Comparison of ENCODE assay signal across 21 cellular contexts in the genomic region with DNA sequence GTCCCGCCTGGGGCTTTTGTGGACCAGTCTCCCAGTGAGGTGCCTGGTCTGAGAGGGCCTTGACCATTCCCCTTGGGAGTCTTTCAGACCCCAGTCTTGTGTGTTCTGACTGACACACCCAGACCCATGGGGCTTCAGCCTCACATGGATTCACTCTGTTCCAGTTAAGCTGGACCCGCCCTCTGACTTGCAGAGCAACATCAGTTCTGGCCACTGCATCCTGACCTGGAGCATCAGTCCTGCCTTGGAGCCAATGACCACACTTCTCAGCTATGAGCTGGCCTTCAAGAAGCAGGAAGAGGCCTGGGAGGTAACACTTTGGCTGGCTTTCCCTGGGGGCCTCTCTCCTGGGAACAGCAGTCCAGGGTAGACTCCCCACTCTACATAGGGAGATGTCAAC. TPM values are rescaled to one million over a fixed set of nuclear protein-coding genes. Genes with fewer than 3 reads are reported as not detected.
DNase-seq lines count a peak whose midpoint lies in the region; ATAC-seq, FAIRE-seq and TF ChIP-seq lines count a peak whose summit lies in the region.
"Had no signal": no experiment of that assay in that cellular context is flagged by ENCODE, and none has a peak within 500 bp of the region (broad histone marks: within the 10 kb centered on the region; RNA-seq: fewer than 3 reads in every experiment).

No MANE protein-coding gene starts in this region.

- intact Hi-C loops in A673 (cut with micrococcal nuclease; ENCODE audit: unreplicated experiment) (no loop called here), psoas muscle (cut with DNase I) (no loop called here)

- no TSS peak for BruUV-seq in A673 (replicated peaks; lab: Mats Ljungman, UMichigan)

- 46 to 64% (median 64%) methylated on average over 2 of the region's 2 CpGs for WGBS in psoas muscle, 3 donors

- H3K4me3 ChIP-seq in Loucy (ENCODE audit: low read length, poor library complexity, severe bottlenecking), result peak overlapping the region; percentile 72
- H3K4me3 ChIP-seq in bronchial epithelial cell (ENCODE audit: low read depth, low read length), result no peak overlapping the region
- H3K4me3 ChIP-seq in A673 (ENCODE audit: low read depth, low read length, poor library complexity, severe bottlenecking), result no peak overlapping the region
- H3K4me3 ChIP-seq in psoas muscle, result no peak overlapping the region
- H3K4me3 ChIP-seq: SJCRH30 had no signal

- H3K9ac ChIP-seq in Loucy (ENCODE audit: low read depth, low read length, poor library complexity, severe bottlenecking), result peak overlapping the region; percentile 97

- CTCF ChIA-PET in A673 (lab: Charles Lee), result no interaction called here

- peak overlapping the region; percentile 95 for H3K4me2 ChIP-seq in Loucy (ENCODE audit: low read depth, low read length, poor library complexity, severe bottlenecking)

- no peaks in the 10 kb centered on the region for H3K9me2 ChIP-seq in Loucy (replicated peaks; ENCODE audit: low read depth, low read length)

- POLR2A ChIA-PET in A673 (lab: Charles Lee; ENCODE audit: low non-redundant PET), result no interaction called here

- no peak for ATAC-seq in psoas muscle

- H3K36me3 Mint-ChIP-seq in T-helper 2 cell treated with Interferon-gamma antibody and Interleukin-4, amounts not matched to agents 5 μg/mL and 100 μg/mL, for 36 hours (ENCODE audit: low read depth), result peaks cover 55% of the 10 kb centered on the region

- FAIRE-seq in bronchial epithelial cell (lab: Jason Lieb, UNC), result no peak

- TF ChIP-seq CTCF in Loucy (conservative IDR thresholded peaks at IDR 0.05; ENCODE audit: low read length), result no peak
- no peak for TF ChIP-seq CTCF in bronchial epithelial cell (IDR thresholded peaks at IDR 0.05; ENCODE audit: insufficient read depth, low read length, severe bottlenecking)
- TF ChIP-seq CTCF in A673 (conservative IDR thresholded peaks at IDR 0.05; ENCODE audit: low read depth, low read length), result no peak
- TF ChIP-seq CTCF in psoas muscle (IDR thresholded peaks at IDR 0.05), result no peak

- no peak overlapping the region for H2AFZ ChIP-seq in Loucy (ENCODE audit: low read length)

- peak overlapping the region; percentile 7 for H3K27ac Mint-ChIP-seq in T-helper 2 cell treated with Interferon-gamma antibody and Interleukin-4, amounts not matched to agents 5 μg/mL and 100 μg/mL, for 36 hours
- H3K27ac Mint-ChIP-seq: CD4-positive, alpha-beta T cell had no signal

- no peaks in the 10 kb centered on the region for H3K27me3 ChIP-seq in Loucy (ENCODE audit: insufficient read depth, low read length, poor library complexity, severe bottlenecking)
- H3K27me3 ChIP-seq in bronchial epithelial cell (ENCODE audit: control insufficient read depth, insufficient read depth, low read length), result no peaks in the 10 kb centered on the region
- H3K27me3 ChIP-seq in A673 (replicated peaks; ENCODE audit: insufficient read depth, low read depth, low read length, poor library complexity), result no peaks in the 10 kb centered on the region
- H3K27me3 ChIP-seq in psoas muscle (ENCODE audit: insufficient read depth in 3 of 3, low read length in 2 of 3), result no peaks in the 10 kb centered on the region
- H3K27me3 ChIP-seq: SJCRH30 had no signal

- peaks cover 53% of the 10 kb centered on the region for H3K4me1 ChIP-seq in Loucy (ENCODE audit: insufficient read depth, low read length, poor library complexity, severe bottlenecking)
- no peaks in the 10 kb centered on the region for H3K4me1 ChIP-seq in A673 (ENCODE audit: insufficient read depth, low read length, poor library complexity, severe bottlenecking)
- no peaks in the 10 kb centered on the region for H3K4me1 ChIP-seq in psoas muscle
- H3K4me1 ChIP-seq: Caco-2, SJCRH30 had no signal

- no peaks in the 10 kb centered on the region for H3F3A ChIP-seq in Loucy (ENCODE audit: low read depth)

- peaks cover 52% of the 10 kb centered on the region for H3K4me1 Mint-ChIP-seq in T-helper 2 cell treated with Interferon-gamma antibody and Interleukin-4, amounts not matched to agents 5 μg/mL and 100 μg/mL, for 36 hours (ENCODE audit: low read depth)

- no peaks in the 10 kb centered on the region for H3K27me3 Mint-ChIP-seq in T-helper 2 cell treated with Interferon-gamma antibody and Interleukin-4, amounts not matched to agents 5 μg/mL and 100 μg/mL, for 36 hours (ENCODE audit: low read depth)
- H3K27me3 Mint-ChIP-seq: CD4-positive, alpha-beta T cell had no signal

- H3K27ac ChIP-seq in A673 (ENCODE audit: low read depth, low read length, poor library complexity, severe bottlenecking) (no peak overlapping the region), psoas muscle (no peak overlapping the region)
- H3K27ac ChIP-seq: 22Rv1, SJCRH30 had no signal

- no peaks in the 10 kb centered on the region for H3K9me3 Mint-ChIP-seq in T-helper 2 cell treated with Interferon-gamma antibody and Interleukin-4, amounts not matched to agents 5 μg/mL and 100 μg/mL, for 36 hours
- H3K9me3 Mint-ChIP-seq: CD4-positive, alpha-beta T cell had no signal

- H4K20me1 ChIP-seq in Loucy (ENCODE audit: insufficient read depth, low read length, poor library complexity, severe bottlenecking), result no peaks in the 10 kb centered on the region

- peak overlapping the region; percentile 39 for H3K4me3 Mint-ChIP-seq in T-helper 2 cell treated with Interferon-gamma antibody and Interleukin-4, amounts not matched to agents 5 μg/mL and 100 μg/mL, for 36 hours
- H3K4me3 Mint-ChIP-seq: CD4-positive, alpha-beta T cell had no signal

- H3K9me3 ChIP-seq in Loucy (ENCODE audit: insufficient read depth, low read depth, low read length) (no peaks in the 10 kb centered on the region), A673 (ENCODE audit: low read depth, low read length, poor library complexity, severe bottlenecking) (no peaks in the 10 kb centered on the region), psoas muscle (no peaks in the 10 kb centered on the region)
- H3K9me3 ChIP-seq: Caco-2, SJCRH30 had no signal

- DNase-seq in T-helper 2 cell treated with Interferon-gamma antibody and Interleukin-4, amounts not matched to agents 5 μg/mL and 100 μg/mL, for 36 hours (ENCODE audit: low spot score), result no peak
- no peak for DNase-seq in T-helper 2 cell
- peak; percentile 10 for DNase-seq in bronchial epithelial cell (ENCODE audit: low read depth)
- peak; percentile 17 for DNase-seq in kidney tubule cell (ENCODE audit: low spot score)
- no peak for DNase-seq in A673 (ENCODE audit: low spot score)
- DNase-seq in psoas muscle, result no peak
- no peak for DNase-seq in NCI-H2107 (lab: John Stamatoyannopoulos, UW)
- DNase-seq: Caco-2; CD4-positive, alpha-beta T cell; DMS153; NCI-H1105; NCI-H1694; NCI-H510A treated with DMSO at 0.1 percent for 48 hours; NCI-H774; OCI-M1; SJCRH30 had no signal

- peaks cover 42% of the 10 kb centered on the region for H3K79me2 ChIP-seq in Loucy (ENCODE audit: insufficient read depth, low read length)

- H3K36me3 ChIP-seq in Loucy (ENCODE audit: insufficient read depth, low read length), result no peaks in the 10 kb centered on the region
- no peaks in the 10 kb centered on the region for H3K36me3 ChIP-seq in bronchial epithelial cell (ENCODE audit: control insufficient read depth, insufficient read depth, low read length)
- H3K36me3 ChIP-seq in A673 (ENCODE audit: insufficient read depth, low read length, poor library complexity, severe bottlenecking), result no peaks in the 10 kb centered on the region
- no peaks in the 10 kb centered on the region for H3K36me3 ChIP-seq in psoas muscle (ENCODE audit: insufficient read depth in 1 of 2, low read depth in 1 of 2)
- H3K36me3 ChIP-seq: SJCRH30 had no signal

RNA-seq across cellular contexts. Expression of a gene that starts 6.8 kb away (rescaled TPM):
- 0.13 TPM in 1 of 2 replicates, not detected in the other for total RNA-seq in bronchial epithelial cell
- total RNA-seq in A673 (2021), result 0.44 and 0.56 TPM in 2 replicates
- under 1 TPM in 1 of 4 donors, not detected in 3; 0.27 TPM for total RNA-seq in psoas muscle
- polyA plus RNA-seq in psoas muscle, result under 1 TPM in 2 of 3 donors, not detected in 1; 0.09 to 0.21 TPM
- total RNA-seq: Caco-2, Daoy, LHCN-M2, SJCRH30 had no signal
- polyA plus RNA-seq: AG04450 had no signal

Comparison
In these comparisons a context has a peak if more than half of its experiments do, and no peak if none do; other contexts are left out.
1. DNase-seq: peak in bronchial epithelial cell (single experiment) and kidney tubule cell (single experiment); none in T-helper 2 cell treated with Interferon-gamma antibody and Interleukin-4, amounts not matched to agents 5 μg/mL and 100 μg/mL, for 36 hours (single experiment), T-helper 2 cell (0 of 5), A673 (single experiment), psoas muscle (0 of 2) and NCI-H2107 (single experiment).